Comparison of ENCODE assay signal across 19 cellular contexts in genomic region chr20:49448917-49449316, GRCh38. TPM values are rescaled to one million over a fixed set of nuclear protein-coding genes. Genes with fewer than 3 reads are reported as not detected.
DNase-seq lines count a peak whose midpoint lies in the region; ATAC-seq and TF ChIP-seq lines count a peak whose summit lies in the region.
"Had no signal": no experiment of that assay in that cellular context is flagged by ENCODE, and none has a peak within 500 bp of the region (broad histone marks: within the 10 kb centered on the region; RNA-seq: fewer than 3 reads in every experiment).

No MANE protein-coding gene starts in this region.

- CTCF ChIA-PET in HCT116 (lab: Charles Lee), result no interaction called here
- CTCF ChIA-PET in RWPE1 (lab: Yijun Ruan, JAX), result interaction anchor here (0.5 to 1.5 kb wide), 4 partner anchors 13 to 73 kb away, joined by 3 to 4 read pairs (median 4); no protein-coding TSS in a partner anchor

- ATAC-seq in HCT116 (peak; percentile 88), HG02852 (IDR thresholded peaks at IDR 0.05; ENCODE audit: unreplicated experiment) (no peak)
- ATAC-seq: left lung had no signal

- no peak overlapping the region for H3K9ac ChIP-seq in HCT116 (ENCODE audit: low read length)

- H3K27me3 ChIP-seq in BE2C (no peaks in the 10 kb centered on the region), HCT116 (ENCODE audit: insufficient read depth, low read length) (no peaks in the 10 kb centered on the region)

- peaks cover 6 to 30% (median 18%) of the 10 kb centered on the region in 3 donors for H3K27me3 Mint-ChIP-seq in immature natural killer cell (ENCODE audit: low read depth in 3 of 3)

- no TSS peak for BruUV-seq in HCT116 (replicated peaks; lab: Mats Ljungman, UMichigan)

- H3K9me3 ChIP-seq in BE2C (no peaks in the 10 kb centered on the region), HCT116 (ENCODE audit: control insufficient read depth in 1 of 2, insufficient read depth in 1 of 2, low read depth in 1 of 2, low read length in 2 of 2) (no peaks in the 10 kb centered on the region)
- H3K9me3 ChIP-seq: left lung had no signal

- RAD21 ChIA-PET in HCT116 (lab: Charles Lee; ENCODE audit: low non-redundant PET in 1 of 2, low total read pairs in 2 of 2, uncharacterized antibody in 2 of 2, unreplicated experiment in 2 of 2), result no interaction called here

- no peak overlapping the region for H3K27ac Mint-ChIP-seq in immature natural killer cell
- H3K27ac Mint-ChIP-seq: CD4-positive, alpha-beta memory T cell had no signal

- intact Hi-C loops in HCT116 (cut with micrococcal nuclease), result no loop called here

- no peak for TF ChIP-seq POLR2A in HCT116 (IDR thresholded peaks at IDR 0.05; ENCODE audit: borderline replicate concordance, extremely low read depth, insufficient read depth, insufficient read length)

- H3K4me3 Mint-ChIP-seq in immature natural killer cell, result no peak overlapping the region
- H3K4me3 Mint-ChIP-seq: CD4-positive, alpha-beta memory T cell; central memory CD8-positive, alpha-beta T cell had no signal

- no peaks in the 10 kb centered on the region for H4K20me1 ChIP-seq in HCT116 (ENCODE audit: insufficient read depth)

- H3K27ac ChIP-seq in HCT116 (ENCODE audit: low read depth, low read length) (no peak overlapping the region), RWPE1 (no peak overlapping the region)
- H3K27ac ChIP-seq: left lung, VCaP had no signal

- no peaks in the 10 kb centered on the region for H3K9me2 ChIP-seq in HCT116 (ENCODE audit: insufficient read depth)

- H3K4me1 Mint-ChIP-seq in immature natural killer cell, result no peaks in the 10 kb centered on the region
- H3K4me1 Mint-ChIP-seq: CD4-positive, alpha-beta memory T cell; central memory CD8-positive, alpha-beta T cell had no signal

- no peaks in the 10 kb centered on the region for H3K36me3 ChIP-seq in BE2C
- H3K36me3 ChIP-seq in HCT116 (ENCODE audit: control insufficient read depth in 1 of 2, insufficient read depth in 2 of 2, low read length in 2 of 2), result no peaks in the 10 kb centered on the region
- H3K36me3 ChIP-seq: left lung had no signal

- DNase-seq in BE2C (peak; percentile 31), HCT116 (ENCODE audit: low read depth, low spot score) (peak; percentile 37), RWPE1 (ENCODE audit: low spot score) (peak; percentile 75), iPS-NIHi11 (ENCODE audit: low spot score) (peak; percentile 47), NCI-H1417 (lab: John Stamatoyannopoulos, UW) (no peak), immature natural killer cell (no peak)
- DNase-seq in activated naive CD4-positive, alpha-beta T cell (lab: John Stamatoyannopoulos, UW), result no peak
- DNase-seq: activated CD4-positive, alpha-beta T cell treated with anti-CD3 and anti-CD28 coated beads, Interleukin-2, amount 50 U/mL, for 4 hours; activated gamma-delta T cell treated with Interleukin-2 at 50 U/mL for 16 hours; CD4-positive, alpha-beta memory T cell; erythroblast; left lung; NCI-H1930; NCI-H510A treated with DMSO at 0.1 percent for 48 hours; SIG-M5; T-helper 2 cell had no signal

- H3K4me3 ChIP-seq in BE2C (ENCODE audit: low read depth, low read length) (no peak overlapping the region), HCT116 (replicated peaks in 1 of 2; ENCODE audit: low read depth in 1 of 2, low read length in 2 of 2) (no peak overlapping the region)
- H3K4me3 ChIP-seq: left lung had no signal

- no peaks in the 10 kb centered on the region for H3K36me3 Mint-ChIP-seq in immature natural killer cell
- H3K36me3 Mint-ChIP-seq: CD4-positive, alpha-beta memory T cell had no signal

- H3K4me2 ChIP-seq in HCT116 (ENCODE audit: low read length), result no peak overlapping the region

- peaks cover 26% of the 10 kb centered on the region for H3K4me1 ChIP-seq in BE2C
- H3K4me1 ChIP-seq in HCT116 (ENCODE audit: control insufficient read depth in 1 of 2, insufficient read depth in 2 of 2, low read length in 2 of 2), result peaks cover 0 to 10% of the 10 kb centered on the region in 2 experiments; a peak in 2 of 4 replicates
- H3K4me1 ChIP-seq: left lung had no signal

- TF ChIP-seq RAD21 in HCT116 (IDR thresholded peaks at IDR 0.05; ENCODE audit: low read depth), result no peak

- no peak overlapping the region for H2AFZ ChIP-seq in HCT116 (ENCODE audit: low read depth, low read length, poor library complexity, severe bottlenecking)

- H3K9me3 Mint-ChIP-seq in immature natural killer cell, result no peaks in the 10 kb centered on the region
- H3K9me3 Mint-ChIP-seq: central memory CD8-positive, alpha-beta T cell had no signal

- no peaks in the 10 kb centered on the region for H3K79me2 ChIP-seq in HCT116 (ENCODE audit: insufficient read depth, low read length)

- TF ChIP-seq CTCF in BE2C (IDR thresholded peaks at IDR 0.05; ENCODE audit: low read depth, low read length) (no peak), HCT116 (IDR thresholded peaks at IDR 0.05 in 2 of 3, conservative IDR thresholded peaks at IDR 0.05 in 1 of 3; ENCODE audit: borderline replicate concordance in 1 of 3, insufficient read depth in 1 of 3, low read depth in 2 of 3, low read length in 2 of 3) (no peak), RWPE1 (conservative IDR thresholded peaks at IDR 0.05; ENCODE audit: low read depth) (no peak)

- POLR2A ChIA-PET in HCT116 (lab: Charles Lee), result no interaction called here
- POLR2A ChIA-PET in RWPE1 (lab: Yijun Ruan, JAX; ENCODE audit: low non-redundant PET), result no interaction called here

TF ChIP-seq in HCT116, 20 proteins besides CTCF, POLR2A, EP300 and RAD21:
- TF ChIP-seq MAX (IDR thresholded peaks at IDR 0.05) (peak; percentile 62; the same call in 1 of the 2 replicates), YY1 (IDR thresholded peaks at IDR 0.05; ENCODE audit: extremely low read depth, insufficient replicate concordance, low read depth, low read length) (no peak)
TF ChIP-seq in HCT116: peak in this region for 1.

RNA-seq across cellular contexts. Expression of gene KCNB1, which starts 33.6 kb away (rescaled TPM):
- 6.9 TPM for polyA plus RNA-seq in BE2C (2012; ENCODE audit: insufficient read depth, insufficient read length, low read depth)
- total RNA-seq in HCT116 (2021; ENCODE audit: unreplicated experiment), result 0.79 TPM
- polyA plus RNA-seq in HCT116 (2012), result 0.39 and 0.47 TPM in 2 replicates
- not detected for polyA plus RNA-seq in immature natural killer cell
- total RNA-seq: CD4-positive, alpha-beta memory T cell had no signal

Comparison
In these comparisons a context has a peak if more than half of its experiments do, and no peak if none do; other contexts are left out.
1. DNase-seq: peak in BE2C (single experiment), HCT116 (single experiment), RWPE1 (single experiment) and iPS-NIHi11 (single experiment); none in NCI-H1417 (0 of 3), activated naive CD4-positive, alpha-beta T cell (0 of 4) and immature natural killer cell (0 of 3).